8 cellular contexts compared by ENCODE assay signal in the genomic region with DNA sequence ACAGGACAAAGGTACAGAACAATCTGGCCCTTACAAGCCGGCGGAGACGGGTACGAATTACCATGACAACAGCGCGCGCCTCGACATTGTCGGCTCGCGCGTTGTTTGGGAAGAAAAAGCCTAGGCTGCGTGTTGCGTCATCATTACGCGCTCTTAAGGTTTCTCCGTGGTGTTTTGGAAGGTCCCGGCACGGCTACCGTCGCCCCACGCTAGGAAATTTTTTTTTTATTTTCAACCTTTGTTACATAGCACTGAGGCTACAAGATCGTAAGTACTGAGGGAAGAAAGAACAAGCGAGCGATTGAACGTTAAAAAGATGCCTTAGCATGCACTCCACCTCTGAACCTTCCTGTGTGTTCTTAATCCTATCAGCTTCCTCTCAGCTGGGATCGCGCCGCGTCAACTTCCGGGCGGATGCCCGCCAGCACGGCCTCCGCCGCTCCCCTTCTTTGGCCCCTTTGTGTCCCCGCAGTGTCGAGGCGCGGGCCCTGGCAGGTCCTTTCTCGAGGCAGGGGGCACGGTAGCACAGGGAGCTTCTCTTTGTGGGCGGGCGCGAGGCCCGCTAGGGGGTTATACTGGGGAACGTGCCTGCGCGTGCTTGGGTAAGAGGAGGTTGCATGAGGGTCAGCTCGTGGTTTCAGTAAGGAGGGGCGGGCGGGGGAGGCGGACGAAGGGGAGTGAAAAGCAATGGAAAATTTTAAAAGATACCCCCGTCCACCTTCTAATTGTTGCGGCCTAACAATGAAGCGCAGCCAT. TPM values are rescaled to one million over a fixed set of nuclear protein-coding genes. Genes with fewer than 3 reads are reported as not detected.
A peak's percentile ranks its signal among the peaks of the same experiment; 100 is the strongest.
DNase-seq lines count a peak whose midpoint lies in the region; ATAC-seq and TF ChIP-seq lines count a peak whose summit lies in the region.

A gene with protein sequence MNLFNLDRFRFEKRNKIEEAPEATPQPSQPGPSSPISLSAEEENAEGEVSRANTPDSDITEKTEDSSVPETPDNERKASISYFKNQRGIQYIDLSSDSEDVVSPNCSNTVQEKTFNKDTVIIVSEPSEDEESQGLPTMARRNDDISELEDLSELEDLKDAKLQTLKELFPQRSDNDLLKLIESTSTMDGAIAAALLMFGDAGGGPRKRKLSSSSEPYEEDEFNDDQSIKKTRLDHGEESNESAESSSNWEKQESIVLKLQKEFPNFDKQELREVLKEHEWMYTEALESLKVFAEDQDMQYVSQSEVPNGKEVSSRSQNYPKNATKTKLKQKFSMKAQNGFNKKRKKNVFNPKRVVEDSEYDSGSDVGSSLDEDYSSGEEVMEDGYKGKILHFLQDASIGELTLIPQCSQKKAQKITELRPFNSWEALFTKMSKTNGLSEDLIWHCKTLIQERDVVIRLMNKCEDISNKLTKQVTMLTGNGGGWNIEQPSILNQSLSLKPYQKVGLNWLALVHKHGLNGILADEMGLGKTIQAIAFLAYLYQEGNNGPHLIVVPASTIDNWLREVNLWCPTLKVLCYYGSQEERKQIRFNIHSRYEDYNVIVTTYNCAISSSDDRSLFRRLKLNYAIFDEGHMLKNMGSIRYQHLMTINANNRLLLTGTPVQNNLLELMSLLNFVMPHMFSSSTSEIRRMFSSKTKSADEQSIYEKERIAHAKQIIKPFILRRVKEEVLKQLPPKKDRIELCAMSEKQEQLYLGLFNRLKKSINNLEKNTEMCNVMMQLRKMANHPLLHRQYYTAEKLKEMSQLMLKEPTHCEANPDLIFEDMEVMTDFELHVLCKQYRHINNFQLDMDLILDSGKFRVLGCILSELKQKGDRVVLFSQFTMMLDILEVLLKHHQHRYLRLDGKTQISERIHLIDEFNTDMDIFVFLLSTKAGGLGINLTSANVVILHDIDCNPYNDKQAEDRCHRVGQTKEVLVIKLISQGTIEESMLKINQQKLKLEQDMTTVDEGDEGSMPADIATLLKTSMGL (plus strand): TSS at position 397 of the 756 bp plus-strand sequence. CDS start 530 bp downstream, outside the sequence.

- peak within 1 kb of the TSS; percentile 79 for H3K4me3 ChIP-seq in kidney epithelial cell (ENCODE audit: low read depth, low read length)

- H3K4me1 Mint-ChIP-seq in chondrocyte (ENCODE audit: low read depth): peaks cover 26% of the 10 kb centered on the region

- peaks cover 4% of the 10 kb centered on the region for H3K9me3 Mint-ChIP-seq in chondrocyte (ENCODE audit: low read depth)

- TF ChIP-seq POLR2A in GM19099 (IDR thresholded peaks at IDR 0.05; ENCODE audit: extremely low read depth, insufficient read length, low read depth): peak; percentile 74

- no peaks in the 10 kb centered on the region for H3K27me3 Mint-ChIP-seq in chondrocyte (ENCODE audit: low read depth)

- peak within 1 kb of the TSS; percentile 99 for H3K27ac Mint-ChIP-seq in chondrocyte (ENCODE audit: unreplicated experiment)

- peak; percentile 94 for DNase-seq in AG20443 (ENCODE audit: low spot score)
- peak; percentile 92 for DNase-seq in NCI-H510A (lab: John Stamatoyannopoulos, UW)
- peak; percentile 77 for DNase-seq in activated CD4-positive, alpha-beta T cell treated with anti-CD3 and anti-CD28 coated beads for 1 hour
- DNase-seq in chondrocyte (ENCODE audit: low spot score): peak; percentile 93
- peak; percentile 79 for DNase-seq in kidney epithelial cell (ENCODE audit: low read depth)
- DNase-seq in stimulated activated CD4-positive, alpha-beta T cell treated with anti-CD3 and anti-CD28 coated beads, Interleukin-15, amount 100 ng/mL, for 48 hours (ENCODE audit: low read depth in 2 of 2): peak; percentile 82 to 88

- no peaks in the 10 kb centered on the region for H3K27me3 ChIP-seq in kidney epithelial cell (ENCODE audit: control insufficient read depth, insufficient read depth, low read length)

- peaks cover 10% of the 10 kb centered on the region for H3K36me3 Mint-ChIP-seq in chondrocyte (ENCODE audit: low read depth)

- H3K4me3 Mint-ChIP-seq in chondrocyte (ENCODE audit: unreplicated experiment): peak within 1 kb of the TSS; percentile 89

- no peaks in the 10 kb centered on the region for H3K36me3 ChIP-seq in kidney epithelial cell (ENCODE audit: control insufficient read depth, insufficient read depth, low read length)

- peak; percentile 97 for ATAC-seq in HG03432 (IDR thresholded peaks at IDR 0.05; ENCODE audit: unreplicated experiment)

- TF ChIP-seq CTCF in chondrocyte (IDR thresholded peaks at IDR 0.05) (peak; percentile 17), kidney epithelial cell (IDR thresholded peaks at IDR 0.05; ENCODE audit: insufficient read depth, low read length, poor library complexity, severe bottlenecking) (no peak)

RNA-seq across cellular contexts. Expression of the gene that starts here (rescaled TPM):
- 24.4 to 30.5 TPM (median 26.1 TPM) in 3 replicates for total RNA-seq in chondrocyte
- 36.8 and 38.0 TPM in 2 replicates for total RNA-seq in kidney epithelial cell

Comparison
In these comparisons a context has a peak if more than half of its experiments do, and no peak if none do; other contexts are left out.
1. Peak in every context shown above with its lines: DNase-seq, ATAC-seq and H3K4me3 ChIP-seq.